10 cellular contexts compared by ENCODE assay signal in the genomic region with DNA sequence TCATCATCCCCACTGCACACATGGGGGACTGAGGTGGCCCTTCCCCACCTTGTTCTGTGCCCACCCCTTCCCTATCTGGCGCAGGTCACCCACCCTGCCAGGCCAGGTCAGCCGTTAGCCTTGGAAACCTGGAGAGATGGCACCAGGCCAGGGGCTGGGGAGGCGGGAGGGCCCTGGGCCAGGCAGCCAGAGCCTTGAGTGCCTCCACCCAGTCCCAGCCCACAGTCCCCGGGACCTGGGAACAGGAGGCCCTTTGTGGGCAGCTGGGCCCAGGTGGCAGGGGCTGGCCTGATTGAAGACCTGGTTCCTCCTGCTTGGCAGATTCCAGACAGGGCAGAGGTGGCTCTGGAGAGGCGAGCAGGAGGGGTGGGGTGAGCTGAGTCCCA.
DNase-seq lines count a peak whose midpoint lies in the region; ATAC-seq and TF ChIP-seq lines count a peak whose summit lies in the region.
"Had no signal": no experiment of that assay in that cellular context is flagged by ENCODE, and none has a peak within 500 bp of the region (broad histone marks: within the 10 kb centered on the region; RNA-seq: fewer than 3 reads in every experiment).

No MANE protein-coding gene starts in this region.

- H3K4me1 Mint-ChIP-seq in activated CD4-positive, alpha-beta T cell treated with anti-CD3 and anti-CD28 coated beads, Interleukin-2, amount 10 ng/mL, durations not matched to agents 7 days and 5 days: peaks cover 6% of the 10 kb centered on the region

- TF ChIP-seq EP300 in ovary (IDR thresholded peaks at IDR 0.05): no peak

- TF ChIP-seq POLR2A in heart left ventricle (IDR thresholded peaks at IDR 0.05) (no peak), ovary (IDR thresholded peaks at IDR 0.05) (no peak)

- peaks cover 51% of the 10 kb centered on the region for H3K36me3 Mint-ChIP-seq in activated CD4-positive, alpha-beta T cell treated with anti-CD3 and anti-CD28 coated beads, Interleukin-2, amount 10 ng/mL, durations not matched to agents 7 days and 5 days (ENCODE audit: low read depth)

- H3K27me3 Mint-ChIP-seq in activated CD4-positive, alpha-beta T cell treated with anti-CD3 and anti-CD28 coated beads, Interleukin-2, amount 10 ng/mL, durations not matched to agents 7 days and 5 days: no peaks in the 10 kb centered on the region

- peaks cover 26% of the 10 kb centered on the region for H3K9me3 Mint-ChIP-seq in activated CD4-positive, alpha-beta T cell treated with anti-CD3 and anti-CD28 coated beads, Interleukin-2, amount 10 ng/mL, durations not matched to agents 7 days and 5 days

- POLR2A ChIA-PET in activated CD4-positive, alpha-beta T cell treated with anti-CD3 and anti-CD28 coated beads, Interleukin-2, amount 10 ng/mL, durations not matched to agents 7 days and 5 days (lab: Charles Lee): no interaction called here

- H3K27ac Mint-ChIP-seq in activated CD4-positive, alpha-beta T cell treated with anti-CD3 and anti-CD28 coated beads, Interleukin-2, amount 10 ng/mL, durations not matched to agents 7 days and 5 days: no peak overlapping the region

- H3K36me3 ChIP-seq in heart left ventricle: peaks cover 3 to 56% (median 41%) of the 10 kb centered on the region in 9 donors
- H3K36me3 ChIP-seq in ovary: no peaks in the 10 kb centered on the region

- H3K27ac ChIP-seq in heart left ventricle (peak overlapping the region; percentile 73 to 97 (median 86)), ovary (peak overlapping the region; percentile 77 to 79)

- CTCF ChIA-PET in activated CD4-positive, alpha-beta T cell treated with anti-CD3 and anti-CD28 coated beads, Interleukin-2, amount 10 ng/mL, durations not matched to agents 7 days and 5 days (lab: Charles Lee): interaction anchor here (1.5 kb wide), 1 partner anchor 143 kb away, joined by 4 read pairs; no protein-coding TSS in a partner anchor

- DNase-seq in A172 (ENCODE audit: low spot score): peak; percentile 94
- DNase-seq in SW480 (ENCODE audit: low spot score): peak; percentile 83
- peak; percentile 57 to 74 (median 66) for DNase-seq in heart left ventricle
- DNase-seq in ovary: peak in 3 of 5 donors; percentile 65 to 74 (median 72)
- DNase-seq in effector CD8-positive, alpha-beta T cell (lab: John Stamatoyannopoulos, UW): no peak
- DNase-seq in activated CD4-positive, alpha-beta T cell treated with anti-CD3 and anti-CD28 coated beads, Interleukin-2, amount 10 ng/mL, durations not matched to agents 7 days and 5 days: no peak
- no peak for DNase-seq in NCI-H82 (lab: John Stamatoyannopoulos, UW)
- DNase-seq: ACHN, activated gamma-delta T cell treated with Interleukin-2 at 50 U/mL for 16 hours had no signal

- TF ChIP-seq CTCF in heart left ventricle (IDR thresholded peaks at IDR 0.05): no peak
- no peak for TF ChIP-seq CTCF in ovary (IDR thresholded peaks at IDR 0.05)

- H3K27me3 ChIP-seq in heart left ventricle: no peaks in the 10 kb centered on the region
- no peaks in the 10 kb centered on the region for H3K27me3 ChIP-seq in ovary

- no peak overlapping the region for H3K4me3 ChIP-seq in heart left ventricle
- no peak overlapping the region for H3K4me3 ChIP-seq in ovary

- H3K9me3 ChIP-seq in heart left ventricle (peaks cover 0 to 16% (median 7%) of the 10 kb centered on the region in 12 donors), ovary (no peaks in the 10 kb centered on the region)

- 24 to 54% (median 45%) methylated on average over 3 to 5 of the region's 5 CpGs for WGBS in heart left ventricle, 4 donors
- WGBS in ovary, 3 donors: 20 to 34% (median 23%) methylated on average over 4 to 5 of the region's 5 CpGs

- intact Hi-C loops in heart left ventricle (cut with DNase I): loop anchor here in 4 of 10 donors (5.0 kb wide), 1 partner anchor 45 kb away; a partner anchor contains a TSS
- intact Hi-C loops in ovary (cut with DNase I): no loop called here

- H3K4me1 ChIP-seq in heart left ventricle: peaks cover 15 to 76% (median 48%) of the 10 kb centered on the region in 12 donors
- peaks cover 22% of the 10 kb centered on the region for H3K4me1 ChIP-seq in ovary (ENCODE audit: insufficient read depth)

- ATAC-seq in heart left ventricle (peak in 3 of 4 donors; percentile 41 to 56 (median 50)), HG03175 (IDR thresholded peaks at IDR 0.05; ENCODE audit: unreplicated experiment) (no peak)

- H3K4me3 Mint-ChIP-seq in activated CD4-positive, alpha-beta T cell treated with anti-CD3 and anti-CD28 coated beads, Interleukin-2, amount 10 ng/mL, durations not matched to agents 7 days and 5 days: no peak overlapping the region

Comparison
In these comparisons a context has a peak if more than half of its experiments do, and no peak if none do; other contexts are left out.
1. DNase-seq: peak in A172 (single experiment), SW480 (single experiment), heart left ventricle (5 of 5) and ovary (3 of 5); none in effector CD8-positive, alpha-beta T cell (single experiment), activated CD4-positive, alpha-beta T cell treated with anti-CD3 and anti-CD28 coated beads, Interleukin-2, amount 10 ng/mL, durations not matched to agents 7 days and 5 days (single experiment) and NCI-H82 (single experiment).